Comparison of ENCODE assay signal across 8 cellular contexts in the genomic region with DNA sequence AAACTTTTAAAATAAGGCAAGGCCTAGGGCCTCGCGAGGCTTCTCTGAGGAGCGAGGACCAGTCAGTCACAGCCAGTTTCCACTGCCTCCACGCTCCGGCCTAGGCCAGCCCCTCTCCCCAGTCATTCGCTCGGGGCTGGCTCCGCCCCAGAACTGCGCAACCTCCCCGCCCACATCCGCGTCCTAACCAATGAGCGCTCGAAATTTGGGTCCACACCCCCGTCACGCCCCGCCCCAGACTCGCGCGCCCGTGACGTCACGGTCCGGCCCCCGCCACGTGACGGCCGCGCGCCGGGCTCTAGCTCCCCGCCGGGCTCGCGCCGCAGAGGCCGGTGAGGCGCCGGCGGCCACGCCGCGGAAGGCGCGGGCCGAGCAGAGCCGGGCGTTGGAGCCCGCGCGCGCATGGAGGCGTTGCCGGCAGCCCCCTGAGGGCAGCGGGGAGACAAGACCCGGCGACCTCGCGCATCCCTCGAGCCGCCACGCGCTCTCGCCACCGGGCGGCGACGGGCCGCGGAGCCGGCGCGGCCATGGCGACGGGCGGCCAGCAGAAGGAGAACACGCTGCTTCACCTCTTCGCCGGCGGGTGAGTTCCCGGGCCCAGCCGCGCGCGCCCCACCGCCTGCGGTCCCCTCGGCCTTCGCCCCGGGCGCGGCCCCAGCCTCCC. TPM values are rescaled to one million over a fixed set of nuclear protein-coding genes. Genes with fewer than 3 reads are reported as not detected.
DNase-seq lines count a peak whose midpoint lies in the region; ATAC-seq and TF ChIP-seq lines count a peak whose summit lies in the region.

A gene with protein sequence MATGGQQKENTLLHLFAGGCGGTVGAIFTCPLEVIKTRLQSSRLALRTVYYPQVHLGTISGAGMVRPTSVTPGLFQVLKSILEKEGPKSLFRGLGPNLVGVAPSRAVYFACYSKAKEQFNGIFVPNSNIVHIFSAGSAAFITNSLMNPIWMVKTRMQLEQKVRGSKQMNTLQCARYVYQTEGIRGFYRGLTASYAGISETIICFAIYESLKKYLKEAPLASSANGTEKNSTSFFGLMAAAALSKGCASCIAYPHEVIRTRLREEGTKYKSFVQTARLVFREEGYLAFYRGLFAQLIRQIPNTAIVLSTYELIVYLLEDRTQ (plus strand): TSS at position 301 of the 664 bp plus-strand sequence. CDS start 227 bp downstream, at position 528.

- no TSS peak for BruUV-seq in PC-9 (replicated peaks; lab: Mats Ljungman, UMichigan)

- WGBS in esophagus muscularis mucosa, result 0% methylated on average over 12 of the region's 92 CpGs

- no peaks in the 10 kb centered on the region for H3K9me2 ChIP-seq in PC-9 (ENCODE audit: insufficient read depth)

- H3K4me1 Mint-ChIP-seq in activated T-cell treated with anti-CD3 and anti-CD28 coated beads, Interleukin-2, amount 50 U/mL, for 4 hours (ENCODE audit: low read depth), result peaks cover 32% of the 10 kb centered on the region

- intact Hi-C loops in PC-9 (cut with micrococcal nuclease; ENCODE audit: unreplicated experiment) (no loop called here), esophagus muscularis mucosa (cut with DNase I) (no loop called here)

- H4K20me1 ChIP-seq in PC-9 (ENCODE audit: insufficient read depth), result 0 out of 2 replicates have a peak, but pooled peaks cover 4% of the 10 kb centered on the region

- H3F3A ChIP-seq in PC-9 (ENCODE audit: insufficient read depth, low read depth), result 0 out of 2 replicates have a peak, but pooled peaks cover 4% of the 10 kb centered on the region

- no peak for TF ChIP-seq EP300 in esophagus muscularis mucosa (IDR thresholded peaks at IDR 0.05)

- in situ Hi-C loops in KBM-7 (cut with MboI; ENCODE audit: low pct_unique_long_range_greater_than_20kb, low sequenced_read_pairs), result no loop called here

- H3K4me3 ChIP-seq in PC-9 (peak within 1 kb of the TSS; percentile 66), esophagus muscularis mucosa (peak within 1 kb of the TSS; percentile 80 to 94 (median 91)), muscle layer of duodenum (ENCODE audit: low read depth in 1 of 2, low read length in 2 of 2) (peak within 1 kb of the TSS; percentile 63 to 74)

- H3K4me2 ChIP-seq in PC-9, result peak within 1 kb of the TSS; percentile 82

- POLR2A ChIA-PET in PC-9 (lab: Charles Lee; ENCODE audit: unreplicated experiment), result interaction anchor here (0.6 to 0.7 kb wide), 4 partner anchors 11 to 1352 kb away, joined by 3 to 7 read pairs (median 5); no protein-coding TSS in a partner anchor

- TF ChIP-seq POLR2A in esophagus muscularis mucosa (IDR thresholded peaks at IDR 0.05; ENCODE audit: low read depth), result no peak

- no peaks in the 10 kb centered on the region for H3K9me3 Mint-ChIP-seq in activated T-cell treated with anti-CD3 and anti-CD28 coated beads, Interleukin-2, amount 50 U/mL, for 4 hours

- H3K36me3 ChIP-seq in PC-9 (ENCODE audit: low read depth) (no peaks in the 10 kb centered on the region), esophagus muscularis mucosa (no peaks in the 10 kb centered on the region), muscle layer of duodenum (ENCODE audit: control insufficient read depth in 1 of 2, insufficient read depth in 2 of 2, low read length in 2 of 2) (no peaks in the 10 kb centered on the region)

- H3K4me3 Mint-ChIP-seq in activated T-cell treated with anti-CD3 and anti-CD28 coated beads, Interleukin-2, amount 50 U/mL, for 4 hours, result peak within 1 kb of the TSS; percentile 93

- no peaks in the 10 kb centered on the region for H3K36me3 Mint-ChIP-seq in activated T-cell treated with anti-CD3 and anti-CD28 coated beads, Interleukin-2, amount 50 U/mL, for 4 hours (ENCODE audit: insufficient read depth)

- H3K9me3 ChIP-seq in PC-9 (ENCODE audit: insufficient read depth, low read depth) (no peaks in the 10 kb centered on the region), esophagus muscularis mucosa (no peaks in the 10 kb centered on the region), muscle layer of duodenum (ENCODE audit: control insufficient read depth in 1 of 2, low read length in 2 of 2) (no peaks in the 10 kb centered on the region)

- H3K27me3 ChIP-seq in PC-9 (ENCODE audit: insufficient read depth, low read depth), result no peaks in the 10 kb centered on the region
- H3K27me3 ChIP-seq in esophagus muscularis mucosa, result no peaks in the 10 kb centered on the region
- no peaks in the 10 kb centered on the region for H3K27me3 ChIP-seq in muscle layer of duodenum (ENCODE audit: low read depth, low read length)

- TF ChIP-seq CTCF in PC-9 (conservative IDR thresholded peaks at IDR 0.05) (no peak), esophagus muscularis mucosa (IDR thresholded peaks at IDR 0.05) (no peak)

- CTCF ChIA-PET in PC-9 (lab: Charles Lee), result interaction anchor here (0.6 kb wide), 1 partner anchor 397 kb away, joined by 11 read pairs; no protein-coding TSS in a partner anchor

- H3K4me1 ChIP-seq in PC-9 (replicated peaks; ENCODE audit: insufficient read depth) (peaks cover 14% of the 10 kb centered on the region), esophagus muscularis mucosa (peaks cover 15 to 41% (median 38%) of the 10 kb centered on the region in 4 donors), muscle layer of duodenum (ENCODE audit: control insufficient read depth in 1 of 2, insufficient read depth in 2 of 2, low read length in 2 of 2) (peaks cover 12 to 15% of the 10 kb centered on the region in 2 donors)

- H3K27ac ChIP-seq in PC-9 (no peak within 1 kb of the TSS), esophagus muscularis mucosa (replicated peaks in 1 of 4) (peak within 1 kb of the TSS; percentile 96 to 99 (median 98)), muscle layer of duodenum (ENCODE audit: low read length) (peak within 1 kb of the TSS; percentile 72)

- no peaks in the 10 kb centered on the region for H3K27me3 Mint-ChIP-seq in activated T-cell treated with anti-CD3 and anti-CD28 coated beads, Interleukin-2, amount 50 U/mL, for 4 hours (ENCODE audit: low read depth)

- DNase-seq in DMS53 treated with DMSO at 0.1 percent for 48 hours (lab: John Stamatoyannopoulos, UW; ENCODE audit: unreplicated experiment) (peak; percentile 89), KBM-7 (peak; percentile 97), PC-9 (peak; percentile 73 to 98), esophagus muscularis mucosa (ENCODE audit: extremely low spot score) (peak; percentile 99)
- DNase-seq in activated T-cell treated with anti-CD3 and anti-CD28 coated beads, Interleukin-2, amount 50 U/mL, for 4 hours, result peak; percentile 98
- DNase-seq in stimulated activated CD8-positive, alpha-beta memory T cell treated with anti-CD3 and anti-CD28 coated beads, Interleukin-7, amount 100 ng/mL, for 24 hours (ENCODE audit: low read depth), result peak; percentile 97

- H3K79me2 ChIP-seq in PC-9 (ENCODE audit: low read depth), result peaks cover 38% of the 10 kb centered on the region

- peak; percentile 92 for ATAC-seq in GM21723 (IDR thresholded peaks at IDR 0.05; ENCODE audit: unreplicated experiment)
- peak; percentile 97 for ATAC-seq in activated T-cell treated with anti-CD3 and anti-CD28 coated beads, Interleukin-2, amount 50 U/mL, for 4 hours

- H2AFZ ChIP-seq in PC-9, result peak within 1 kb of the TSS; percentile 64

RNA-seq across cellular contexts. Expression of the gene that starts here (rescaled TPM):
- total RNA-seq in PC-9 (2021) (3.0 and 4.4 TPM in 2 replicates), esophagus muscularis mucosa (10 to 100 TPM in 1 of 4 donors, 1 to 10 TPM in 3; 5.1 to 15.6 (median 8.9) TPM)
- 10 to 100 TPM; 22.2 to 24.9 (median 22.2) TPM for total RNA-seq in activated T-cell treated with anti-CD3 and anti-CD28 coated beads, Interleukin-2, amount 50 U/mL, for 4 hours
